15 cellular contexts compared by ENCODE assay signal in genomic region chr4:184170996-184171395, GRCh38. TPM values are rescaled to one million over a fixed set of nuclear protein-coding genes. Genes with fewer than 3 reads are reported as not detected.
DNase-seq lines count a peak whose midpoint lies in the region; ATAC-seq, FAIRE-seq and TF ChIP-seq lines count a peak whose summit lies in the region.
"Had no signal": no experiment of that assay in that cellular context is flagged by ENCODE, and none has a peak within 500 bp of the region (broad histone marks: within the 10 kb centered on the region; RNA-seq: fewer than 3 reads in every experiment).

No MANE protein-coding gene starts in this region.

- H3K27me3 Mint-ChIP-seq in activated T-cell treated with anti-CD3 and anti-CD28 coated beads, Interleukin-2, amount 50 U/mL, for 4 hours (ENCODE audit: low read depth), result peaks cover 77% of the 10 kb centered on the region

- H3K9me3 ChIP-seq in GM12878 (replicated peaks; ENCODE audit: control insufficient read depth, insufficient read depth, low read length) (no peaks in the 10 kb centered on the region), upper lobe of left lung (no peaks in the 10 kb centered on the region)

- intact Hi-C loops in GM12878 (cut with micrococcal nuclease; ENCODE audit: unreplicated experiment), result no loop called here

- no TSS peak for BruUV-seq in GM12878 (replicated peaks; lab: Mats Ljungman, UMichigan)

- no peaks in the 10 kb centered on the region for H3K36me3 Mint-ChIP-seq in activated T-cell treated with anti-CD3 and anti-CD28 coated beads, Interleukin-2, amount 50 U/mL, for 4 hours (ENCODE audit: insufficient read depth)
- H3K36me3 Mint-ChIP-seq: immature natural killer cell had no signal

- no peak for ATAC-seq in GM12878
- no peak for ATAC-seq in activated T-cell treated with anti-CD3 and anti-CD28 coated beads, Interleukin-2, amount 50 U/mL, for 4 hours
- ATAC-seq in HG02759 (IDR thresholded peaks at IDR 0.05; ENCODE audit: unreplicated experiment), result no peak
- ATAC-seq in upper lobe of left lung (ENCODE audit: low FRiP score in 2 of 2), result no peak

- DNase-seq in GM03348 (ENCODE audit: low spot score) (peak; percentile 39), NCI-H2107 treated with DMSO at 0.1 percent for 48 hours (lab: John Stamatoyannopoulos, UW; ENCODE audit: unreplicated experiment) (peak; percentile 17), GM12878 (ENCODE audit: low read depth, low spot score) (no peak), myocyte (ENCODE audit: low read depth) (peak; percentile 41), upper lobe of left lung (no peak)
- DNase-seq in activated T-cell treated with anti-CD3 and anti-CD28 coated beads, Interleukin-2, amount 50 U/mL, for 4 hours, result no peak
- DNase-seq: activated CD4-positive, alpha-beta T cell treated with anti-CD3 and anti-CD28 coated beads for 36 hours; activated naive CD4-positive, alpha-beta T cell treated with Interleukin-2 at 50 U/mL for 16 hours; immature natural killer cell; NCI-H1092 treated with DMSO at 0.1 percent for 48 hours; Right ventricle myocardium superior had no signal

- no peak overlapping the region for H2AFZ ChIP-seq in GM12878 (ENCODE audit: control insufficient read depth, low read depth, low read length)

- no peak for FAIRE-seq in GM12878 (lab: Jason Lieb, UNC)
- FAIRE-seq: H54 had no signal

- H3K9me3 Mint-ChIP-seq in activated T-cell treated with anti-CD3 and anti-CD28 coated beads, Interleukin-2, amount 50 U/mL, for 4 hours, result no peaks in the 10 kb centered on the region
- H3K9me3 Mint-ChIP-seq: immature natural killer cell; stimulated activated naive CD8-positive, alpha-beta T cell treated with anti-CD3 and anti-CD28 coated beads, Interleukin-15, Interleukin-2, amounts not matched to agents 100 ng/mL and 50 ng/mL, for 24 hours had no signal

- in situ Hi-C loops in GM12878 (cut with MboI), result no loop called here

- TF ChIP-seq CTCF in GM12878 (IDR thresholded peaks at IDR 0.05 in 2 of 3, conservative IDR thresholded peaks at IDR 0.05 in 1 of 3; ENCODE audit: control insufficient read depth in 2 of 3, extremely low read depth in 1 of 3, insufficient read depth in 1 of 3, low read depth in 3 of 3, low read length in 3 of 3) (no peak), upper lobe of left lung (IDR thresholded peaks at IDR 0.05) (no peak)

- CTCF ChIA-PET in GM12878 (lab: Yijun Ruan, JAX), result interaction anchor here (0.7 to 1.4 kb wide), 2 partner anchors 9 to 743 kb away, joined by 3 read pairs; no protein-coding TSS in a partner anchor

- H3K4me3 ChIP-seq in GM12878 (no peak overlapping the region), upper lobe of left lung (no peak overlapping the region)

- H3K27ac ChIP-seq in GM12878 (ENCODE audit: control insufficient read depth, insufficient read depth) (no peak overlapping the region), upper lobe of left lung (no peak overlapping the region)

- TF ChIP-seq EP300 in GM12878 (IDR thresholded peaks at IDR 0.05; ENCODE audit: borderline replicate concordance in 1 of 2, control insufficient read depth in 1 of 2, low read depth in 2 of 2, low read length in 2 of 2), result no peak
- no peak for TF ChIP-seq EP300 in upper lobe of left lung (IDR thresholded peaks at IDR 0.05)

- H3K4me1 ChIP-seq in GM12878 (ENCODE audit: control insufficient read depth, insufficient read depth, low read length), result no peaks in the 10 kb centered on the region
- H3K4me1 ChIP-seq in upper lobe of left lung, result peaks cover 6 to 8% (median 7%) of the 10 kb centered on the region in 4 donors

- H4K20me1 ChIP-seq in GM12878 (ENCODE audit: control insufficient read depth, insufficient read depth), result no peaks in the 10 kb centered on the region

- no peaks in the 10 kb centered on the region for H3K79me2 ChIP-seq in GM12878 (ENCODE audit: control insufficient read depth, insufficient read depth, low read length)

- POLR2A ChIA-PET in GM12878 (lab: Charles Lee), result no interaction called here

- no peak overlapping the region for H3K4me2 ChIP-seq in GM12878 (ENCODE audit: control insufficient read depth, insufficient read depth)

- SMC1A ChIA-PET in GM12878 (lab: Charles Lee; ENCODE audit: uncharacterized antibody, unreplicated experiment), result interaction anchor here (0.7 kb wide), 1 partner anchor 29 kb away, joined by 5 read pairs; no protein-coding TSS in a partner anchor

- H3K4me3 Mint-ChIP-seq in activated T-cell treated with anti-CD3 and anti-CD28 coated beads, Interleukin-2, amount 50 U/mL, for 4 hours, result no peak overlapping the region
- H3K4me3 Mint-ChIP-seq: activated CD4-positive, alpha-beta T cell treated with anti-CD3 and anti-CD28 coated beads for 36 hours; immature natural killer cell; stimulated activated naive CD8-positive, alpha-beta T cell treated with anti-CD3 and anti-CD28 coated beads, Interleukin-15, Interleukin-2, amounts not matched to agents 100 ng/mL and 50 ng/mL, for 24 hours had no signal

- H3K27me3 ChIP-seq in GM12878 (replicated peaks in 1 of 2; ENCODE audit: control insufficient read depth in 2 of 2, insufficient read depth in 2 of 2, low read length in 1 of 2) (no peaks in the 10 kb centered on the region; a peak in 2 of 4 replicates), upper lobe of left lung (no peaks in the 10 kb centered on the region)

- peaks cover 7% of the 10 kb centered on the region for H3K4me1 Mint-ChIP-seq in activated T-cell treated with anti-CD3 and anti-CD28 coated beads, Interleukin-2, amount 50 U/mL, for 4 hours (ENCODE audit: low read depth)

- RAD21 ChIA-PET in GM12878 (lab: Charles Lee; ENCODE audit: unreplicated experiment), result no interaction called here

- 35% methylated on average over 1 of the region's 1 CpG for WGBS in GM12878 (ENCODE audit: insufficient coverage, insufficient replicate concordance, low lambda C conversion rate, missing lambda C conversion rate)
- 50% methylated on average over 1 of the region's 1 CpG; no CpG with 5 or more reads in 1 of the 2 donors for WGBS in upper lobe of left lung, 2 donors

- TF ChIP-seq RAD21 in GM12878 (IDR thresholded peaks at IDR 0.05; ENCODE audit: insufficient read depth, low read depth, low read length), result no peak

- H3K9ac ChIP-seq in GM12878 (ENCODE audit: control insufficient read depth, insufficient read depth, low read length), result no peak overlapping the region

- TF ChIP-seq POLR2A in GM12878 (IDR thresholded peaks at IDR 0.05; ENCODE audit: low read depth, low read length), result no peak
- TF ChIP-seq POLR2A in upper lobe of left lung (IDR thresholded peaks at IDR 0.05), result no peak

- H3K36me3 ChIP-seq in GM12878 (ENCODE audit: control insufficient read depth in 2 of 2, insufficient read depth in 2 of 2, low read length in 1 of 2), result no peaks in the 10 kb centered on the region
- H3K36me3 ChIP-seq in upper lobe of left lung, result no peaks in the 10 kb centered on the region

TF ChIP-seq in GM12878, 131 proteins besides CTCF, POLR2A, EP300 and RAD21:
- TF ChIP-seq NR2C2 (IDR thresholded peaks at IDR 0.05; ENCODE audit: borderline replicate concordance, control insufficient read depth, insufficient read length, low read depth) (peak; percentile 18), HCFC1 (IDR thresholded peaks at IDR 0.05; ENCODE audit: low read length) (no peak)

RNA-seq across cellular contexts. Expression of gene ENPP6, which starts 46.7 kb away (rescaled TPM):
- 0.98 and 2.6 TPM in 2 replicates for total RNA-seq in GM12878 (2013; cell fraction: nucleolus; rRNA removed)
- total RNA-seq in GM12878 (2014; rRNA removed), result 0.06 and 0.49 TPM in 2 replicates
- total RNA-seq in GM12878 (2014; rRNA removed; fragmentation: Illumina TruSeq; extraction: Trizol), result 0.28 and 0.76 TPM in 2 replicates
- 0.72 TPM in 1 of 2 replicates, not detected in the other for total RNA-seq in GM12878 (2021)
- polyA plus RNA-seq in GM12878 (2011; ENCODE audit: low read depth), result 0.08 TPM
- polyA plus RNA-seq in GM12878 (2011; rRNA removed), result 0.49 and 0.68 TPM in 2 replicates
- polyA plus RNA-seq in GM12878 (2011; cell fraction: cytosol; rRNA removed), result 0.51 and 0.69 TPM in 2 replicates
- polyA plus RNA-seq in GM12878 (2011; cell fraction: nucleus; rRNA removed), result 0.85 and 1.5 TPM in 2 replicates
- 0.37 and 1.9 TPM in 2 replicates for polyA plus RNA-seq in GM12878 (2012)
- 0.04 and 0.25 TPM in 2 replicates for polyA plus RNA-seq in GM12878 (2014; fragmentation: Illumina TruSeq; extraction: Trizol)
- 1 to 10 TPM in 1 of 2 experiments, under 1 TPM in 1; 0.55 to 1.0 TPM for polyA plus RNA-seq in GM12878 (2014; fragmentation: Nextera tagmentation; extraction: Ambion mirVana)
- polyA plus RNA-seq in GM12878 (2014; rRNA removed), result 0.19 and 0.63 TPM in 2 replicates
- polyA plus RNA-seq in GM12878 (2016; fragmentation: Nextera tagmentation; extraction: Ambion mirVana), result under 1 TPM; 0.32 to 0.44 TPM
- polyA minus RNA-seq in GM12878 (2011; rRNA and poly(A)+ RNA removed), result 0.59 and 0.77 TPM in 2 replicates
- not detected in 2 replicates for polyA minus RNA-seq in GM12878 (2011; cell fraction: cytosol; rRNA and poly(A)+ RNA removed)
- polyA minus RNA-seq in GM12878 (2011; cell fraction: nucleus; rRNA and poly(A)+ RNA removed), result 0.12 and 0.38 TPM in 2 replicates
- not detected in 2 replicates for total RNA-seq in myocyte
- polyA plus RNA-seq in myocyte (2012), result not detected
- under 1 TPM in 1 of 3 donors, not detected in 2; 0.11 TPM for total RNA-seq in activated T-cell treated with anti-CD3 and anti-CD28 coated beads, Interleukin-2, amount 50 U/mL, for 4 hours
- total RNA-seq in upper lobe of left lung, result under 1 TPM in 3 of 6 donors, not detected in 3; 0.30 to 0.37 (median 0.34) TPM
- total RNA-seq: Right ventricle myocardium superior had no signal
- polyA plus RNA-seq: neural cell had no signal

Comparison
In these comparisons a context has a peak if more than half of its experiments do, and no peak if none do; other contexts are left out.
1. DNase-seq: peak in GM03348 (single experiment), NCI-H2107 treated with DMSO at 0.1 percent for 48 hours (single experiment) and myocyte (single experiment); none in GM12878 (single experiment), activated T-cell treated with anti-CD3 and anti-CD28 coated beads, Interleukin-2, amount 50 U/mL, for 4 hours (single experiment) and upper lobe of left lung (0 of 2).